In the genomic region with DNA sequence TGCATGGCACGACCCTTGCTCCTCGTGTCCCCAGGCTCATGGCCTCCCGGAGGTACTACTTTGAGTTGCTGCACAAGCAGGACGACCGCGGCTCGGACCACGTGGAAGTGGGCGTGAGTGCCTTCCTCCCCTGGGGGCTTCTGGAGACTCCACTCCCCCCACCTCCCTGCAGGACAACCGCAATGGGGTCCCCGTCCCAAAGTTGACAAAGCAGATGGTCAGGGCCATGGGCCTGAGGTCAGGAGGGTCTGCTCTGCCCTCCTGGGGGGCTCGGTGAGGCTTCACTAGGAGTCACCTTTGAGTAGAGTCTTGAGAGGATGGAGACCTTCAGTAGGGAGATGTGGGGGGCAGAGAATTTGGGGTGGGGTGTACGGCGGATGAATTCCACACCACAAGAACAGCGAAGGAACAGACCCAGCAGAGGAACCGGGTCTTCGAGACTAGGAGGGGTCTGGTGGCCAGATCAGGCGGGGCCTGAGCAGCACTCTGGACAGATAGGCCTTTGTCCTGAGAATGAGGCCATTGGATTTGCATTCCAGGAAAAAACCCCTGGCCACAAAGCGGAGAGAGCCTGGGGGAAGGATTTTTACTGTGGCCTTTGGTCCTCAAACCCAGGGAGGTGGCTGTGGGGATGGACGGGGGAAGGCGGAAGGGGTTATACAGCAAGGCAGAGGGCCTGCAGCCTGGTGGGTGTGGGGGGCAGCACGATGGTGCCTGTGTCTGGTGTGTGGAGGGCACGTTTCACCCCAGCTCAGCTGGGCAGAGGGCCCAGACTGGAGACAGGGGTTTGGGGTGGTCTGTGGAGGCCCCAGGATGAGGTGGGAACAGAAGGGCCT, we compare ENCODE assay signal across 14 cellular contexts. TPM values are rescaled to one million over a fixed set of nuclear protein-coding genes. Genes with fewer than 3 reads are reported as not detected.
A peak's percentile ranks its signal among the peaks of the same experiment; 100 is the strongest.
DNase-seq lines count a peak whose midpoint lies in the region; ATAC-seq and TF ChIP-seq lines count a peak whose summit lies in the region.
"Had no signal": no experiment of that assay in that cellular context is flagged by ENCODE, and none has a peak within 500 bp of the region (broad histone marks: within the 10 kb centered on the region; RNA-seq: fewer than 3 reads in every experiment).

No MANE protein-coding gene starts in this region.

- H3K9me3 Mint-ChIP-seq in Calu3 (ENCODE audit: low read depth, unreplicated experiment): no peaks in the 10 kb centered on the region
- H3K9me3 Mint-ChIP-seq in glutamatergic neuron (ENCODE audit: unreplicated experiment): peaks cover 24% of the 10 kb centered on the region
- H3K9me3 Mint-ChIP-seq: activated T-cell treated with anti-CD3 and anti-CD28 coated beads, Interleukin-2, amount 50 U/mL, for 72 hours; mesothelial cell of epicardium had no signal

- H3K4me2 ChIP-seq in osteoblast (ENCODE audit: insufficient read depth, low read length) (no peak overlapping the region), MM.1S (ENCODE audit: low read depth, low read length) (no peak overlapping the region)

- no peak overlapping the region for H3K4me3 ChIP-seq in Panc1 (ENCODE audit: low read depth in 2 of 2, low read length in 2 of 2)
- no peak overlapping the region for H3K4me3 ChIP-seq in osteoblast (ENCODE audit: insufficient read depth, low read length)
- H3K4me3 ChIP-seq in MM.1S (ENCODE audit: low read length): no peak overlapping the region
- H3K4me3 ChIP-seq: vagina had no signal

- H3K9ac ChIP-seq in MM.1S (ENCODE audit: low read length): no peak overlapping the region

- H3K4me1 ChIP-seq in Panc1 (ENCODE audit: control insufficient read depth, insufficient read depth, low read length) (peaks cover 17% of the 10 kb centered on the region), osteoblast (ENCODE audit: insufficient read depth, low read length) (no peaks in the 10 kb centered on the region), MM.1S (ENCODE audit: low read length) (no peaks in the 10 kb centered on the region)

- H3K4me3 Mint-ChIP-seq in Calu3 (ENCODE audit: low read depth, unreplicated experiment): no peak overlapping the region
- no peak overlapping the region for H3K4me3 Mint-ChIP-seq in glutamatergic neuron (ENCODE audit: unreplicated experiment)
- H3K4me3 Mint-ChIP-seq: activated T-cell treated with anti-CD3 and anti-CD28 coated beads, Interleukin-2, amount 50 U/mL, for 72 hours; mesothelial cell of epicardium had no signal

- no peaks in the 10 kb centered on the region for H3K36me3 ChIP-seq in Panc1 (ENCODE audit: control insufficient read depth, insufficient read depth, low read length)
- H3K36me3 ChIP-seq in osteoblast (ENCODE audit: insufficient read depth, low read length): no peaks in the 10 kb centered on the region
- no peaks in the 10 kb centered on the region for H3K36me3 ChIP-seq in MM.1S (replicated peaks; ENCODE audit: insufficient read depth, low read length)
- H3K36me3 ChIP-seq: vagina had no signal

- no peaks in the 10 kb centered on the region for H3F3A ChIP-seq in MM.1S (ENCODE audit: insufficient read depth, low read length)

- CTCF ChIA-PET in Calu3 (lab: Charles Lee): no interaction called here
- CTCF ChIA-PET in Panc1 (lab: Charles Lee): no interaction called here

- no peak for TF ChIP-seq CTCF in Calu3 (IDR thresholded peaks at IDR 0.05; ENCODE audit: unreplicated experiment)
- TF ChIP-seq CTCF in Panc1 (IDR thresholded peaks at IDR 0.05): no peak
- TF ChIP-seq CTCF in glutamatergic neuron (IDR thresholded peaks at IDR 0.05; ENCODE audit: partially characterized antibody, unreplicated experiment): no peak
- no peak for TF ChIP-seq CTCF in osteoblast (IDR thresholded peaks at IDR 0.05; ENCODE audit: extremely low read depth, low read depth, low read length)
- TF ChIP-seq CTCF in MM.1S (IDR thresholded peaks at IDR 0.05; ENCODE audit: low read length): no peak

- ATAC-seq in Panc1: no peak
- ATAC-seq: activated T-cell treated with anti-CD3 and anti-CD28 coated beads, Interleukin-2, amount 50 U/mL, for 72 hours had no signal

- H3K27me3 ChIP-seq in Panc1 (ENCODE audit: control insufficient read depth, insufficient read depth, low read length): no peaks in the 10 kb centered on the region
- peaks cover 14% of the 10 kb centered on the region for H3K27me3 ChIP-seq in osteoblast (ENCODE audit: insufficient read depth, low read length)
- peaks cover 49% of the 10 kb centered on the region for H3K27me3 ChIP-seq in MM.1S (replicated peaks; ENCODE audit: insufficient read depth, low read length)
- H3K27me3 ChIP-seq: vagina had no signal

- intact Hi-C loops in Calu3 (cut with micrococcal nuclease; ENCODE audit: unreplicated experiment): no loop called here
- intact Hi-C loops in Panc1 (cut with micrococcal nuclease; ENCODE audit: unreplicated experiment): no loop called here

- DNase-seq in Calu3 (peak; percentile 38), Panc1 (ENCODE audit: low read depth, low spot score) (no peak), glutamatergic neuron (peak; percentile 9), osteoblast (ENCODE audit: insufficient read length, low spot score, missing footprints) (peak; percentile 82), SIG-M5 (lab: John Stamatoyannopoulos, UW) (no peak), SIG-M5 treated with dmso at 0.1 percent for 504 hours (lab: John Stamatoyannopoulos, UW; ENCODE audit: unreplicated experiment) (no peak), MM.1S (no peak)
- DNase-seq: activated CD4-positive, CD25-positive, alpha-beta regulatory T cell treated with anti-CD3 and anti-CD28 coated beads, Interleukin-2, amount 50 U/mL, for 72 hours; activated T-cell treated with anti-CD3 and anti-CD28 coated beads, Interleukin-2, amount 50 U/mL, for 72 hours; NCI-H2107; stimulated activated CD4-positive, alpha-beta T cell treated with anti-CD3 and anti-CD28 coated beads, Interleukin-4, amount 100 ng/mL, for 1 hour had no signal

- in situ Hi-C loops in Panc1 (cut with HindIII; ENCODE audit: low pct_unique_long_range_greater_than_20kb, low sequenced_read_pairs): no loop called here

- POLR2A ChIA-PET in Panc1 (lab: Charles Lee): no interaction called here

- H3K79me2 ChIP-seq in osteoblast (ENCODE audit: insufficient read depth, low read length) (no peaks in the 10 kb centered on the region), MM.1S (ENCODE audit: low read length) (no peaks in the 10 kb centered on the region)

- H3K27ac ChIP-seq in Panc1 (ENCODE audit: low read length): peak overlapping the region; percentile 18; the same call in 1 of the 2 replicates
- no peak overlapping the region for H3K27ac ChIP-seq in osteoblast (ENCODE audit: low read depth, low read length)
- no peak overlapping the region for H3K27ac ChIP-seq in MM.1S (ENCODE audit: low read length)
- H3K27ac ChIP-seq: C4-2B, vagina had no signal

- H3K36me3 Mint-ChIP-seq in Calu3 (ENCODE audit: insufficient read depth, unreplicated experiment) (peaks cover 8% of the 10 kb centered on the region), glutamatergic neuron (ENCODE audit: unreplicated experiment) (peaks cover 13% of the 10 kb centered on the region)

- no peaks in the 10 kb centered on the region for H3K9me2 ChIP-seq in MM.1S (replicated peaks; ENCODE audit: insufficient read depth, low read length)

- H3K27ac Mint-ChIP-seq in Calu3 (ENCODE audit: unreplicated experiment): no peak overlapping the region
- no peak overlapping the region for H3K27ac Mint-ChIP-seq in glutamatergic neuron (ENCODE audit: unreplicated experiment)
- H3K27ac Mint-ChIP-seq: activated T-cell treated with anti-CD3 and anti-CD28 coated beads, Interleukin-2, amount 50 U/mL, for 72 hours; mesothelial cell of epicardium had no signal

- H3K9me3 ChIP-seq in Panc1 (ENCODE audit: control insufficient read depth, insufficient read depth, low read depth, low read length) (no peaks in the 10 kb centered on the region), osteoblast (ENCODE audit: low read depth, low read length) (no peaks in the 10 kb centered on the region), MM.1S (replicated peaks; ENCODE audit: insufficient read depth, low read length) (no peaks in the 10 kb centered on the region)
- H3K9me3 ChIP-seq: vagina had no signal

- H4K20me1 ChIP-seq in osteoblast (ENCODE audit: insufficient read depth, low read length) (no peaks in the 10 kb centered on the region), MM.1S (ENCODE audit: insufficient read depth, low read length) (no peaks in the 10 kb centered on the region)

- H2AFZ ChIP-seq in osteoblast (ENCODE audit: low read length) (no peak overlapping the region), MM.1S (ENCODE audit: low read length) (no peak overlapping the region)

- H3K27me3 Mint-ChIP-seq in Calu3 (ENCODE audit: unreplicated experiment): peaks cover 60% of the 10 kb centered on the region
- H3K27me3 Mint-ChIP-seq in glutamatergic neuron (ENCODE audit: unreplicated experiment): peaks cover 32% of the 10 kb centered on the region

- BruUV-seq in Calu3 (replicated peaks; lab: Mats Ljungman, UMichigan) (no TSS peak), Panc1 (replicated peaks; lab: Mats Ljungman, UMichigan) (no TSS peak)

- peaks cover 9% of the 10 kb centered on the region for H3K4me1 Mint-ChIP-seq in Calu3 (ENCODE audit: low read depth, unreplicated experiment)
- peaks cover 9% of the 10 kb centered on the region for H3K4me1 Mint-ChIP-seq in glutamatergic neuron (ENCODE audit: low read depth, unreplicated experiment)

RNA-seq across cellular contexts. Expression of gene B4GALNT4, which starts 4.6 kb away (rescaled TPM):
- total RNA-seq in Calu3 (2022) (1.9 and 4.6 TPM in 2 replicates), Panc1 (2021; ENCODE audit: unreplicated experiment) (122 TPM), glutamatergic neuron (ENCODE audit: unreplicated experiment) (418 TPM), osteoblast (0.88 and 2.2 TPM in 2 replicates)
- 259 TPM for polyA plus RNA-seq in Panc1 (2012; ENCODE audit: insufficient read length)

RNA-seq across cellular contexts. Expression of gene PKP3, which starts 20.1 kb away (rescaled TPM):
- total RNA-seq in Calu3 (2022) (128 and 154 TPM in 2 replicates), Panc1 (2021; ENCODE audit: unreplicated experiment) (36.8 TPM), glutamatergic neuron (ENCODE audit: unreplicated experiment) (not detected), osteoblast (0.88 and 2.5 TPM in 2 replicates)
- polyA plus RNA-seq in Panc1 (2012; ENCODE audit: insufficient read length): 38.8 TPM

RNA-seq across cellular contexts. Expression of gene SIGIRR, which starts 40.9 kb away (rescaled TPM):
- total RNA-seq in Calu3 (2022) (76.3 and 83.6 TPM in 2 replicates), Panc1 (2021; ENCODE audit: unreplicated experiment) (183 TPM), glutamatergic neuron (ENCODE audit: unreplicated experiment) (26.5 TPM), osteoblast (10.9 and 14.5 TPM in 2 replicates)
- 313 TPM for polyA plus RNA-seq in Panc1 (2012; ENCODE audit: insufficient read length)

RNA-seq across cellular contexts. Expression of gene IFITM3, which starts 53.3 kb away (rescaled TPM):
- 264 and 492 TPM in 2 replicates for total RNA-seq in Calu3 (2022)
- total RNA-seq in Panc1 (2021; ENCODE audit: unreplicated experiment): 614 TPM
- polyA plus RNA-seq in Panc1 (2012; ENCODE audit: insufficient read length): 1,322 TPM
- total RNA-seq in glutamatergic neuron (ENCODE audit: unreplicated experiment): 0.93 TPM
- 98.4 and 116 TPM in 2 replicates for total RNA-seq in osteoblast

Comparison
In these comparisons a context has a peak if more than half of its experiments do, and no peak if none do; other contexts are left out.
1. DNase-seq: peak in Calu3 (single experiment), glutamatergic neuron (single experiment) and osteoblast (single experiment); none in Panc1 (single experiment), SIG-M5 (single experiment), SIG-M5 treated with dmso at 0.1 percent for 504 hours (single experiment) and MM.1S (single experiment).
2. RNA of gene B4GALNT4, which starts 4.6 kb away (total RNA-seq): 418 TPM in glutamatergic neuron (single experiment) and 122 TPM in Panc1 (single experiment); 0.88 to 2.2 TPM in osteoblast and 1.9 to 4.6 TPM in Calu3; every median in the first group is over 10 times any median in the second.
3. RNA of gene PKP3, which starts 20.1 kb away (total RNA-seq): 128 to 154 TPM in Calu3 and 36.8 TPM in Panc1 (single experiment); 0.88 to 2.5 TPM in osteoblast and not detected in glutamatergic neuron (single experiment); every median in the first group is over 10 times any median in the second.